8 cellular contexts compared by ENCODE assay signal in genomic region chr14:64705406-64706118, GRCh38. TPM values are rescaled to one million over a fixed set of nuclear protein-coding genes. Genes with fewer than 3 reads are reported as not detected.
DNase-seq lines count a peak whose midpoint lies in the region; ATAC-seq and TF ChIP-seq lines count a peak whose summit lies in the region.

No MANE protein-coding gene starts in this region.

- H3K4me1 ChIP-seq in HUES6 (ENCODE audit: control insufficient read depth, insufficient read depth, low read length), result peaks cover 71% of the 10 kb centered on the region
- peaks cover 11 to 12% of the 10 kb centered on the region in 2 donors for H3K4me1 ChIP-seq in gastrocnemius medialis

- intact Hi-C loops in gastrocnemius medialis (cut with DNase I; ENCODE audit: low total_unique reads), result no loop called here

- H3K36me3 ChIP-seq in HUES6 (ENCODE audit: control insufficient read depth, insufficient read depth, low read length) (peaks cover 5% of the 10 kb centered on the region), gastrocnemius medialis (no peaks in the 10 kb centered on the region)

- 0 out of 2 replicates have a peak, but pooled peaks cover 7% of the 10 kb centered on the region for H3K27me3 ChIP-seq in HUES6 (ENCODE audit: control insufficient read depth, insufficient read depth, low read length)
- H3K27me3 ChIP-seq in gastrocnemius medialis, result peaks cover 3 to 7% (median 5%) of the 10 kb centered on the region in 3 donors

- in situ Hi-C loops in gastrocnemius medialis (cut with MboI; ENCODE audit: low sequenced_read_pairs in 4 of 4), result no loop called here
- in situ Hi-C loops in GM13976 (cut with MboI; ENCODE audit: low sequenced_read_pairs, unreplicated experiment), result no loop called here

- H3K9me3 ChIP-seq in HUES6 (ENCODE audit: control insufficient read depth, insufficient read depth, low read depth, low read length) (no peaks in the 10 kb centered on the region), gastrocnemius medialis (no peaks in the 10 kb centered on the region)

- H3K27ac ChIP-seq in HUES6 (ENCODE audit: low read depth, low read length), result peak overlapping the region; percentile 87; the same call in 1 of the 2 replicates
- H3K27ac ChIP-seq in angular gyrus (ENCODE audit: low read depth, low read length), result peak overlapping the region; percentile 94
- peak overlapping the region; percentile 52 to 75 (median 74) for H3K27ac ChIP-seq in gastrocnemius medialis

- ATAC-seq in gastrocnemius medialis (no peak), GM18505 (IDR thresholded peaks at IDR 0.05; ENCODE audit: unreplicated experiment) (no peak)

- peak; percentile 49 for DNase-seq in AG20443 (ENCODE audit: low spot score)
- no peak for DNase-seq in gastrocnemius medialis
- no peak for DNase-seq in GM13976 (ENCODE audit: low spot score)
- DNase-seq in SHP77 (lab: John Stamatoyannopoulos, UW), result no peak

- TF ChIP-seq POLR2A in gastrocnemius medialis (IDR thresholded peaks at IDR 0.05) (no peak), GM18505 (IDR thresholded peaks at IDR 0.05; ENCODE audit: borderline replicate concordance, extremely low read depth, insufficient read depth, insufficient read length) (no peak)

- peak overlapping the region; percentile 85 for H3K4me3 ChIP-seq in HUES6 (ENCODE audit: low read depth, low read length)
- H3K4me3 ChIP-seq in iPS-11a (ENCODE audit: low read depth, low read length), result peak overlapping the region; percentile 85
- peak overlapping the region; percentile 52 to 88 (median 62) for H3K4me3 ChIP-seq in gastrocnemius medialis

- peak overlapping the region; percentile 93 for H3K9ac ChIP-seq in HUES6 (ENCODE audit: low read length)

- TF ChIP-seq CTCF in gastrocnemius medialis (IDR thresholded peaks at IDR 0.05 in 4 of 5, conservative IDR thresholded peaks at IDR 0.05 in 1 of 5) (no peak), GM13976 (IDR thresholded peaks at IDR 0.05; ENCODE audit: borderline replicate concordance, control extremely low read depth, extremely low read depth, insufficient read depth, missing control alignments) (no peak)

RNA-seq across cellular contexts. Expression of gene PLEKHG3, which starts 1.3 kb away (rescaled TPM):
- total RNA-seq in gastrocnemius medialis, result 10 to 100 TPM in 3 of 4 donors, 1 to 10 TPM in 1; 8.8 to 18.8 (median 14.5) TPM
